In the genomic region with DNA sequence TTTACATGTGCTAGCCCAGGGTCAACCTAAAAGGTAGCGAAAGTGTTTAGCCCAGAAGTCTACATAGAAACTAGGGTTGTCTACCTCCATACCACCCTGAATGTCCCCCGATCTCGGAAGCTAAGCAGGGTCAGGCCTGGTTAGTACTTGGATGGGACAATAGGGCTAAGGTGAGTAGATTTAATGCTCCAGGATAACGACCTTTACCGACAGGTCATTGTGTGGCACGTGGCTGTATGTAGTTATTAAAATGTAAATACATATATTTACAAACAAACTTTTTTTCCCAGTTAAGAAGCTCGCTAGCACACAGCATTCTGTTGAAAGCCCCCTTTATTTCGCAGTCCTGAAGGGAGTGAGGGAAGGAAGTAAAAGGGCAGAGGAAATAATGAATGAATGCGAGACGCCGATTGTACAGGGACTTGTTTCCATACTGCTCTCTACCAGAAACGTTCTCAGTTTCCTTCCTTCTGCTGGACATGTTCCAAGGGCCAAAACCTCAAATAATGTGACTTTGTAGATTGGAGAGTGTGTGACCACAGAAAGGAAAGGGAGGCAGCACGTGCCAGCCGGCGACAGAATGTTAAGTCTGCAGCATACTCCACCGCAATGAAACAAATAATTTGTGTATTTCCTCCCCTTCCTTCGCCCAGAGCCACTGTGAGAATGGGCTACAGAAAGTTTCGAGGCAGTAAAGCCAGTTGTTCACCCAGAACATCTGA, we compare ENCODE assay signal across 8 cellular contexts. TPM values are rescaled to one million over a fixed set of nuclear protein-coding genes. Genes with fewer than 3 reads are reported as not detected.
DNase-seq lines count a peak whose midpoint lies in the region; ATAC-seq, FAIRE-seq and TF ChIP-seq lines count a peak whose summit lies in the region.

No MANE protein-coding gene starts in this region.

- no peaks in the 10 kb centered on the region for H3K27me3 Mint-ChIP-seq in T-cell
- no peaks in the 10 kb centered on the region for H3K27me3 Mint-ChIP-seq in central memory CD8-positive, alpha-beta T cell

- TF ChIP-seq CTCF in C4-2B (conservative IDR thresholded peaks at IDR 0.05), result no peak

- peak overlapping the region; percentile 96 to 100 (median 99) for H3K4me3 Mint-ChIP-seq in T-cell
- H3K4me3 Mint-ChIP-seq in central memory CD8-positive, alpha-beta T cell, result peak overlapping the region; percentile 94

- H3K4me1 Mint-ChIP-seq in T-cell, result peaks cover 48 to 51% (median 49%) of the 10 kb centered on the region in 3 donors
- H3K4me1 Mint-ChIP-seq in central memory CD8-positive, alpha-beta T cell, result peaks cover 38% of the 10 kb centered on the region

- POLR2A ChIA-PET in T-cell (lab: Charles Lee), result interaction anchor here (0.6 to 1.2 kb wide), 5 partner anchors 16 to 394 kb away, joined by 3 to 4 read pairs (median 3); no protein-coding TSS in a partner anchor

- DNase-seq in GM19239 (ENCODE audit: insufficient read length, low spot score) (no peak), T-cell (peak in 32 of 34 experiments; percentile 7 to 69 (median 39)), left kidney (ENCODE audit: low read depth, low spot score) (peak; percentile 58), NCI-H1930 (lab: John Stamatoyannopoulos, UW) (no peak)
- DNase-seq in central memory CD8-positive, alpha-beta T cell (ENCODE audit: low spot score in 2 of 2), result peak; percentile 49 to 63
- DNase-seq in stimulated activated CD8-positive, alpha-beta memory T cell treated with anti-CD3 and anti-CD28 coated beads, Interleukin-4, amount 100 ng/mL, for 48 hours, result peak; percentile 60

- peak overlapping the region; percentile 98 for H3K27ac Mint-ChIP-seq in T-cell
- H3K27ac Mint-ChIP-seq in central memory CD8-positive, alpha-beta T cell (ENCODE audit: low read depth), result peak overlapping the region; percentile 98

- peak; percentile 8 for ATAC-seq in HG03457 (IDR thresholded peaks at IDR 0.05; ENCODE audit: unreplicated experiment)
- ATAC-seq in T-cell (replicated peaks in 1 of 4), result peak in 2 of 4 experiments; percentile 8
- ATAC-seq in central memory CD8-positive, alpha-beta T cell (replicated peaks; ENCODE audit: extremely low read depth, poor library complexity, severe bottlenecking), result peak; percentile 22

- H3K36me3 Mint-ChIP-seq in T-cell, result peaks cover 12% of the 10 kb centered on the region
- peaks cover 18% of the 10 kb centered on the region for H3K36me3 Mint-ChIP-seq in central memory CD8-positive, alpha-beta T cell (ENCODE audit: insufficient read depth)

- peak; percentile 18 for FAIRE-seq in GM19239 (lab: Jason Lieb, UNC)

- CTCF ChIA-PET in T-cell (lab: Charles Lee), result interaction anchor here in 1 of 2 donors (0.8 to 1.2 kb wide), 5 partner anchors 22 to 975 kb away, joined by 3 to 5 read pairs (median 5); partner anchors contain the start of gene LTV1

- peak overlapping the region; percentile 77 for H3K27ac ChIP-seq in C4-2B

- H3K9me3 Mint-ChIP-seq in T-cell, result no peaks in the 10 kb centered on the region
- no peaks in the 10 kb centered on the region for H3K9me3 Mint-ChIP-seq in central memory CD8-positive, alpha-beta T cell

RNA-seq across cellular contexts. Expression of gene ADAT2, which starts 0.6 kb away (rescaled TPM):
- 10 to 100 TPM; 15.8 to 22.8 (median 19.3) TPM for total RNA-seq in T-cell

RNA-seq across cellular contexts. Expression of gene PEX3, which starts 0.7 kb away (rescaled TPM):
- 10 to 100 TPM; 12.2 to 19.9 (median 16.9) TPM for total RNA-seq in T-cell

Comparison
In these comparisons a context has a peak if more than half of its experiments do, and no peak if none do; other contexts are left out.
1. DNase-seq: peak in T-cell (32 of 34), central memory CD8-positive, alpha-beta T cell (2 of 2), left kidney (single experiment) and stimulated activated CD8-positive, alpha-beta memory T cell treated with anti-CD3 and anti-CD28 coated beads, Interleukin-4, amount 100 ng/mL, for 48 hours (single experiment); none in GM19239 (single experiment) and NCI-H1930 (0 of 2).